ENCODE assay signal across 11 cellular contexts in genomic region chr14:55066223-55066622, GRCh38.
"Had no signal": no experiment of that assay in that cellular context is flagged by ENCODE, and none has a peak within 500 bp of the region (broad histone marks: within the 10 kb centered on the region; RNA-seq: fewer than 3 reads in every experiment).

No MANE protein-coding gene starts in this region.

- ATAC-seq: foreskin keratinocyte, left colon had no signal

- H3K27me3 ChIP-seq: brain microvascular endothelial cell, foreskin keratinocyte, sigmoid colon had no signal

- H3K9me3 ChIP-seq: sigmoid colon had no signal

- H3K27ac ChIP-seq: brain microvascular endothelial cell, foreskin keratinocyte had no signal

- DNase-seq: activated CD4-positive, alpha-beta T cell treated with anti-CD3 and anti-CD28 coated beads, Interleukin-2, amount 50 U/mL, for 48 hours; activated naive CD4-positive, alpha-beta T cell treated with anti-CD3 and anti-CD28 coated beads, Interleukin-2, amount 10 ng/mL, durations not matched to agents 7 days and 5 days; amniotic stem cell; brain microvascular endothelial cell; foreskin keratinocyte; head of caudate nucleus; left colon; sigmoid colon; stimulated activated CD4-positive, alpha-beta T cell treated with anti-CD3 and anti-CD28 coated beads, Interleukin-12 subunit alpha, Interleukin-12 subunit beta, amount 100 ng/mL, for 4 hours; stimulated activated naive CD4-positive, alpha-beta T cell treated with Interleukin-2 at 50 U/mL for 16 hours had no signal

- H3K9me3 Mint-ChIP-seq: activated naive CD4-positive, alpha-beta T cell treated with anti-CD3 and anti-CD28 coated beads, Interleukin-2, amount 10 ng/mL, durations not matched to agents 7 days and 5 days; activated T-helper 1 cell treated with anti-CD3 and anti-CD28 coated beads, Interleukin-12 subunit alpha, Interleukin-12 subunit beta, Interleukin-2, Interleukin-4 antibody, amounts not matched to agents 30 ng/mL and 10 ng/mL and 1 ng/mL, durations not matched to agents 14 hours and 24 hours and 36 hours had no signal

- H3K27me3 Mint-ChIP-seq: activated naive CD4-positive, alpha-beta T cell treated with anti-CD3 and anti-CD28 coated beads, Interleukin-2, amount 10 ng/mL, durations not matched to agents 7 days and 5 days had no signal

- H3K4me3 Mint-ChIP-seq: activated naive CD4-positive, alpha-beta T cell treated with anti-CD3 and anti-CD28 coated beads, Interleukin-2, amount 10 ng/mL, durations not matched to agents 7 days and 5 days; activated T-helper 1 cell treated with anti-CD3 and anti-CD28 coated beads, Interleukin-12 subunit alpha, Interleukin-12 subunit beta, Interleukin-2, Interleukin-4 antibody, amounts not matched to agents 30 ng/mL and 10 ng/mL and 1 ng/mL, durations not matched to agents 14 hours and 24 hours and 36 hours had no signal

- H3K27ac Mint-ChIP-seq: activated naive CD4-positive, alpha-beta T cell treated with anti-CD3 and anti-CD28 coated beads, Interleukin-2, amount 10 ng/mL, durations not matched to agents 7 days and 5 days; activated T-helper 1 cell treated with anti-CD3 and anti-CD28 coated beads, Interleukin-12 subunit alpha, Interleukin-12 subunit beta, Interleukin-2, Interleukin-4 antibody, amounts not matched to agents 30 ng/mL and 10 ng/mL and 1 ng/mL, durations not matched to agents 14 hours and 24 hours and 36 hours had no signal
